In genomic region chr6:141354191-141354950, GRCh38 we compare ENCODE assay signal across 24 cellular contexts.
DNase-seq lines count a peak whose midpoint lies in the region; ATAC-seq and TF ChIP-seq lines count a peak whose summit lies in the region.
"Had no signal": no experiment of that assay in that cellular context is flagged by ENCODE, and none has a peak within 500 bp of the region (broad histone marks: within the 10 kb centered on the region; RNA-seq: fewer than 3 reads in every experiment).

No MANE protein-coding gene starts in this region.

- H3K36me3 Mint-ChIP-seq in HFFc6 (ENCODE audit: low read depth): peaks cover 14% of the 10 kb centered on the region
- H3K36me3 Mint-ChIP-seq: activated naive CD8-positive, alpha-beta T cell treated with anti-CD3 and anti-CD28 coated beads, Interleukin-2, amount 10 ng/mL, durations not matched to agents 7 days and 5 days; natural killer cell had no signal

- no peak overlapping the region for H3K27ac ChIP-seq in testis
- H3K27ac ChIP-seq: A549, gastroesophageal sphincter, pancreas, sigmoid colon had no signal

- TF ChIP-seq CTCF in AG10803 (conservative IDR thresholded peaks at IDR 0.05; ENCODE audit: low read length) (no peak), HFFc6 (IDR thresholded peaks at IDR 0.05) (0 out of 2 replicates have a peak, but pooled peaks have one; percentile 20), testis (IDR thresholded peaks at IDR 0.05) (no peak)

- H3K27me3 ChIP-seq in adipocyte (replicated peaks; ENCODE audit: control insufficient read depth, insufficient read depth, low read length) (no peaks in the 10 kb centered on the region), testis (no peaks in the 10 kb centered on the region)
- H3K27me3 ChIP-seq: gastroesophageal sphincter, pancreas, sigmoid colon had no signal

- no peaks in the 10 kb centered on the region for H3K27me3 Mint-ChIP-seq in HFFc6 (ENCODE audit: insufficient read depth)
- H3K27me3 Mint-ChIP-seq: activated naive CD8-positive, alpha-beta T cell treated with anti-CD3 and anti-CD28 coated beads, Interleukin-2, amount 10 ng/mL, durations not matched to agents 7 days and 5 days; dendritic cell treated with granulocyte-macrophage colony-stimulating factor and Interleukin-4, amounts not matched to agents 40 ng/mL and 50 ng/mL, for 4 days had no signal

- no peak overlapping the region for H3K9ac ChIP-seq in adipocyte (ENCODE audit: low read length)

- TF ChIP-seq POLR2A in testis (IDR thresholded peaks at IDR 0.05): no peak

- intact Hi-C loops in left colon (cut with DNase I, micrococcal nuclease): no loop called here
- intact Hi-C loops in testis (cut with DNase I; ENCODE audit: low total_unique reads): no loop called here

- H3K4me3 ChIP-seq in AG10803 (ENCODE audit: low read length): no peak overlapping the region
- no peak overlapping the region for H3K4me3 ChIP-seq in adipocyte (ENCODE audit: low read length)
- H3K4me3 ChIP-seq in testis: no peak overlapping the region
- H3K4me3 ChIP-seq: A549, gastroesophageal sphincter, pancreas, sigmoid colon had no signal

- H3K4me1 ChIP-seq in adipocyte (ENCODE audit: control insufficient read depth, insufficient read depth, low read length) (no peaks in the 10 kb centered on the region), testis (no peaks in the 10 kb centered on the region)
- H3K4me1 ChIP-seq: A549, gastroesophageal sphincter, pancreas, sigmoid colon had no signal

- ATAC-seq in left colon: no peak
- no peak for ATAC-seq in GM18520 (IDR thresholded peaks at IDR 0.05; ENCODE audit: unreplicated experiment)
- ATAC-seq: A549, gastroesophageal sphincter, left cardiac atrium, natural killer cell, pancreas had no signal

- no peaks in the 10 kb centered on the region for H3K9me3 Mint-ChIP-seq in HFFc6
- H3K9me3 Mint-ChIP-seq: activated CD4-positive, alpha-beta T cell treated with anti-CD3 and anti-CD28 coated beads, Interleukin-2, amount 10 ng/mL, durations not matched to agents 7 days and 5 days had no signal

- WGBS in testis, 2 donors: 86 to 95% methylated on average over 4 of the region's 4 CpGs

- peaks cover 4% of the 10 kb centered on the region for H3K9me3 ChIP-seq in adipocyte (ENCODE audit: control insufficient read depth, low read length)
- no peaks in the 10 kb centered on the region for H3K9me3 ChIP-seq in testis
- H3K9me3 ChIP-seq: A549, pancreas had no signal

- H3K4me3 Mint-ChIP-seq in HFFc6: no peak overlapping the region
- H3K4me3 Mint-ChIP-seq: activated CD4-positive, alpha-beta T cell treated with anti-CD3 and anti-CD28 coated beads, Interleukin-2, amount 10 ng/mL, durations not matched to agents 7 days and 5 days; activated naive CD8-positive, alpha-beta T cell treated with anti-CD3 and anti-CD28 coated beads, Interleukin-2, amount 10 ng/mL, durations not matched to agents 7 days and 5 days; dendritic cell treated with granulocyte-macrophage colony-stimulating factor and Interleukin-4, amounts not matched to agents 40 ng/mL and 50 ng/mL, for 4 days; natural killer cell had no signal

- H3K27ac Mint-ChIP-seq in HFFc6: no peak overlapping the region
- H3K27ac Mint-ChIP-seq: activated CD4-positive, alpha-beta T cell treated with anti-CD3 and anti-CD28 coated beads, Interleukin-2, amount 10 ng/mL, durations not matched to agents 7 days and 5 days; activated naive CD8-positive, alpha-beta T cell treated with anti-CD3 and anti-CD28 coated beads, Interleukin-2, amount 10 ng/mL, durations not matched to agents 7 days and 5 days; dendritic cell treated with granulocyte-macrophage colony-stimulating factor and Interleukin-4, amounts not matched to agents 40 ng/mL and 50 ng/mL, for 4 days; natural killer cell had no signal

- no peaks in the 10 kb centered on the region; the same call in 1 of the 2 replicates for H3K4me1 Mint-ChIP-seq in HFFc6 (ENCODE audit: low read depth)
- H3K4me1 Mint-ChIP-seq: activated CD4-positive, alpha-beta T cell treated with anti-CD3 and anti-CD28 coated beads, Interleukin-2, amount 10 ng/mL, durations not matched to agents 7 days and 5 days; natural killer cell had no signal

- no peaks in the 10 kb centered on the region for H3K36me3 ChIP-seq in adipocyte (ENCODE audit: control insufficient read depth, insufficient read depth, low read length, severe bottlenecking)
- H3K36me3 ChIP-seq in testis (ENCODE audit: low read depth, missing control alignments): no peaks in the 10 kb centered on the region
- H3K36me3 ChIP-seq: gastroesophageal sphincter, pancreas, sigmoid colon had no signal

- DNase-seq in AG10803 (ENCODE audit: low read depth) (peak; percentile 27), HFFc6 (no peak), adipocyte (ENCODE audit: low read depth) (peak; percentile 41), iPS-NIHi7 (ENCODE audit: extremely low spot score) (peak; percentile 21), left colon (no peak), amygdala (lab: John Stamatoyannopoulos, UW) (no peak), testis (no peak)
- DNase-seq: activated CD4-positive, alpha-beta T cell treated with anti-CD3 and anti-CD28 coated beads, Interleukin-2, amount 10 ng/mL, durations not matched to agents 7 days and 5 days; activated naive CD8-positive, alpha-beta T cell treated with anti-CD3 and anti-CD28 coated beads, Interleukin-2, amount 10 ng/mL, durations not matched to agents 7 days and 5 days; C1 segment of cervical spinal cord; DMS 273 treated with DMSO at 0.1 percent for 48 hours; left cardiac atrium; natural killer cell; NCI-H1436; NCI-H524; pancreas; Right ventricle myocardium superior; sigmoid colon; substantia nigra; T-helper 1 cell had no signal

Comparison
In these comparisons a context has a peak if more than half of its experiments do, and no peak if none do; other contexts are left out.
1. DNase-seq: peak in AG10803 (single experiment), adipocyte (single experiment) and iPS-NIHi7 (single experiment); none in HFFc6 (single experiment), left colon (0 of 2), amygdala (0 of 56) and testis (single experiment).